1 cellular context compared by ENCODE assay signal in genomic region chr20:60693513-60694133, GRCh38.
TF ChIP-seq lines count a peak whose summit lies in the region.

No MANE protein-coding gene starts in this region.

TF ChIP-seq in WTC11, 78 proteins besides CTCF, POLR2A, EP300 and RAD21 (continued from another document):
- TF ChIP-seq ZBTB43 (CRISPR knock-in tag; IDR thresholded peaks at IDR 0.05) (no peak), ZNF138 (CRISPR knock-in tag; conservative IDR thresholded peaks at IDR 0.05) (no peak), FOXJ3 (CRISPR knock-in tag; IDR thresholded peaks at IDR 0.05; ENCODE audit: borderline replicate concordance) (no peak), JUN (CRISPR knock-in tag; IDR thresholded peaks at IDR 0.05) (no peak), RELA (CRISPR knock-in tag; IDR thresholded peaks at IDR 0.05; ENCODE audit: borderline replicate concordance) (no peak), ZNF423 (CRISPR knock-in tag; IDR thresholded peaks at IDR 0.05) (peak; percentile 6; the same call in 1 of the 2 replicates), E2F1 (CRISPR knock-in tag; IDR thresholded peaks at IDR 0.05) (no peak), MYBL2 (CRISPR knock-in tag; IDR thresholded peaks at IDR 0.05) (0 out of 2 replicates have a peak, but pooled peaks have one; percentile 28), NFATC4 (CRISPR knock-in tag; IDR thresholded peaks at IDR 0.05) (no peak), RORB (CRISPR knock-in tag; IDR thresholded peaks at IDR 0.05) (no peak), MAX (CRISPR knock-in tag; IDR thresholded peaks at IDR 0.05) (peak; percentile 32; the same call in 1 of the 2 replicates), ATF3 (CRISPR knock-in tag; conservative IDR thresholded peaks at IDR 0.05) (no peak), MXD4 (CRISPR knock-in tag; IDR thresholded peaks at IDR 0.05; ENCODE audit: borderline replicate concordance) (no peak), ZNF671 (CRISPR knock-in tag; IDR thresholded peaks at IDR 0.05) (no peak), ZNF121 (CRISPR knock-in tag; IDR thresholded peaks at IDR 0.05) (no peak), ZNF281 (CRISPR knock-in tag; IDR thresholded peaks at IDR 0.05) (peak; percentile 26; the same call in 1 of the 2 replicates), PRDM15 (CRISPR knock-in tag; IDR thresholded peaks at IDR 0.05) (no peak)
- TF ChIP-seq, protein P1, sequence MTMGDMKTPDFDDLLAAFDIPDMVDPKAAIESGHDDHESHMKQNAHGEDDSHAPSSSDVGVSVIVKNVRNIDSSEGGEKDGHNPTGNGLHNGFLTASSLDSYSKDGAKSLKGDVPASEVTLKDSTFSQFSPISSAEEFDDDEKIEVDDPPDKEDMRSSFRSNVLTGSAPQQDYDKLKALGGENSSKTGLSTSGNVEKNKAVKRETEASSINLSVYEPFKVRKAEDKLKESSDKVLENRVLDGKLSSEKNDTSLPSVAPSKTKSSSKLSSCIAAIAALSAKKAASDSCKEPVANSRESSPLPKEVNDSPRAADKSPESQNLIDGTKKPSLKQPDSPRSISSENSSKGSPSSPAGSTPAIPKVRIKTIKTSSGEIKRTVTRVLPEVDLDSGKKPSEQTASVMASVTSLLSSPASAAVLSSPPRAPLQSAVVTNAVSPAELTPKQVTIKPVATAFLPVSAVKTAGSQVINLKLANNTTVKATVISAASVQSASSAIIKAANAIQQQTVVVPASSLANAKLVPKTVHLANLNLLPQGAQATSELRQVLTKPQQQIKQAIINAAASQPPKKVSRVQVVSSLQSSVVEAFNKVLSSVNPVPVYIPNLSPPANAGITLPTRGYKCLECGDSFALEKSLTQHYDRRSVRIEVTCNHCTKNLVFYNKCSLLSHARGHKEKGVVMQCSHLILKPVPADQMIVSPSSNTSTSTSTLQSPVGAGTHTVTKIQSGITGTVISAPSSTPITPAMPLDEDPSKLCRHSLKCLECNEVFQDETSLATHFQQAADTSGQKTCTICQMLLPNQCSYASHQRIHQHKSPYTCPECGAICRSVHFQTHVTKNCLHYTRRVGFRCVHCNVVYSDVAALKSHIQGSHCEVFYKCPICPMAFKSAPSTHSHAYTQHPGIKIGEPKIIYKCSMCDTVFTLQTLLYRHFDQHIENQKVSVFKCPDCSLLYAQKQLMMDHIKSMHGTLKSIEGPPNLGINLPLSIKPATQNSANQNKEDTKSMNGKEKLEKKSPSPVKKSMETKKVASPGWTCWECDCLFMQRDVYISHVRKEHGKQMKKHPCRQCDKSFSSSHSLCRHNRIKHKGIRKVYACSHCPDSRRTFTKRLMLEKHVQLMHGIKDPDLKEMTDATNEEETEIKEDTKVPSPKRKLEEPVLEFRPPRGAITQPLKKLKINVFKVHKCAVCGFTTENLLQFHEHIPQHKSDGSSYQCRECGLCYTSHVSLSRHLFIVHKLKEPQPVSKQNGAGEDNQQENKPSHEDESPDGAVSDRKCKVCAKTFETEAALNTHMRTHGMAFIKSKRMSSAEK (CRISPR knock-in tag; IDR thresholded peaks at IDR 0.05; ENCODE audit: borderline replicate concordance), result no peak
- TF ChIP-seq, protein P2, sequence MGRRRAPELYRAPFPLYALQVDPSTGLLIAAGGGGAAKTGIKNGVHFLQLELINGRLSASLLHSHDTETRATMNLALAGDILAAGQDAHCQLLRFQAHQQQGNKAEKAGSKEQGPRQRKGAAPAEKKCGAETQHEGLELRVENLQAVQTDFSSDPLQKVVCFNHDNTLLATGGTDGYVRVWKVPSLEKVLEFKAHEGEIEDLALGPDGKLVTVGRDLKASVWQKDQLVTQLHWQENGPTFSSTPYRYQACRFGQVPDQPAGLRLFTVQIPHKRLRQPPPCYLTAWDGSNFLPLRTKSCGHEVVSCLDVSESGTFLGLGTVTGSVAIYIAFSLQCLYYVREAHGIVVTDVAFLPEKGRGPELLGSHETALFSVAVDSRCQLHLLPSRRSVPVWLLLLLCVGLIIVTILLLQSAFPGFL (CRISPR knock-in tag; IDR thresholded peaks at IDR 0.05; ENCODE audit: borderline replicate concordance), result no peak
